In the genomic region with DNA sequence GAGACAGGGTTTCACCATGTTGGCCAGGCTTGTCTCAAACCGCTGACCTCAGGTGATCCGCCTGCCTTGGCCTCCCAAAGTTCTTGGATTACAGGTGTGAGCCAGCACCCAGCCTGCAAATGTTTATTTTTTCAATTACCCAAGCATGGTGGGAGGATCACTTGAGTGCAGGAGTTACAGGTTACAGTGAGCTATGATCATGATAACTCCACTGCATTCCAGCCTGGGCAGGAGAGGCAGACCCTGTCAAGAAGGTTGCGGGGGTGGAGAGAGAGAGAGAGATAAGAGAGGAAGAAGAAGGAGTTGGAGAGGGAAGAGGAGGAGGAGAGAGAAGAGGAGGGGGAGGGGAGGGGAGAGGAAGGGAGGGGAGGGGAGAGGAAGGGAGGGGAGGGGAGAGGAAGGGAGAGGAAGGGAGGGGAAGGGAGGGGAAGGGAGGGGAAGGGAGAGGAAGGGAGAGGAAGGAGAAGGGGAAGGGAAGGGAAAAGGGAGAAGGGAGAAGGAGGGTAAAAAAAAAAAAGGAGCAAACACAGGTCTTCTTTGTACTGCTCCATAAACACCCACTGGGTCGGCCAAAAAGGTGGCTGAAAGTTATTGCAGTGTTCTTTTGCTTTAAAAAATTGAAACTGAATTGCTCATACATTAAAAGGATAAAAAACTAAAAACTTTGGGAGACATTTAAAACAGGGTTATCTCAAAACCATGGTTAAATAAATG, we compare ENCODE assay signal across 1 cellular context.
TF ChIP-seq lines count a peak whose summit lies in the region.

No MANE protein-coding gene starts in this region.

TF ChIP-seq in HEK293, 187 proteins besides CTCF, POLR2A, EP300 and RAD21 (continued from another document):
- TF ChIP-seq PBX3 (CRISPR knock-in tag; IDR thresholded peaks at IDR 0.05) (no peak), SCRT2 (tag by site-specific recombination; IDR thresholded peaks at IDR 0.05) (0 out of 2 replicates have a peak, but pooled peaks have one; percentile 19), KLF17 (tag by site-specific recombination; IDR thresholded peaks at IDR 0.05) (peak; percentile 91), ZNF292 (tag by site-specific recombination; IDR thresholded peaks at IDR 0.05; ENCODE audit: borderline replicate concordance, low read depth) (no peak), ZNF416 (tag by site-specific recombination; IDR thresholded peaks at IDR 0.05) (no peak), WT1 (tag by site-specific recombination; IDR thresholded peaks at IDR 0.05) (peak; percentile 57; the same call in 1 of the 2 replicates), ZNF280C (tag by site-specific recombination; IDR thresholded peaks at IDR 0.05) (no peak), TRIM28 (IDR thresholded peaks at IDR 0.05; ENCODE audit: borderline replicate concordance, low read length) (no peak), ZNF664 (tag by site-specific recombination; IDR thresholded peaks at IDR 0.05) (no peak), ZNF792 (tag by site-specific recombination; IDR thresholded peaks at IDR 0.05) (no peak), YY2 (tag by site-specific recombination; IDR thresholded peaks at IDR 0.05) (no peak), ZNF302 (tag by site-specific recombination; IDR thresholded peaks at IDR 0.05; ENCODE audit: low read depth) (no peak), ZNF184 (tag by site-specific recombination; IDR thresholded peaks at IDR 0.05) (no peak), MZF1 (tag by site-specific recombination; IDR thresholded peaks at IDR 0.05; ENCODE audit: borderline replicate concordance) (no peak), ZFHX2 (tag by site-specific recombination; conservative IDR thresholded peaks at IDR 0.05) (peak; percentile 67), ZNF214 (tag by site-specific recombination; IDR thresholded peaks at IDR 0.05; ENCODE audit: borderline replicate concordance) (no peak), GLIS1 (tag by site-specific recombination; IDR thresholded peaks at IDR 0.05) (no peak), GLI4 (tag by site-specific recombination; IDR thresholded peaks at IDR 0.05) (no peak), ZNF571 (tag by site-specific recombination; IDR thresholded peaks at IDR 0.05) (no peak), ZFP41 (tag by site-specific recombination; IDR thresholded peaks at IDR 0.05; ENCODE audit: borderline replicate concordance) (no peak)
- TF ChIP-seq, protein P1, sequence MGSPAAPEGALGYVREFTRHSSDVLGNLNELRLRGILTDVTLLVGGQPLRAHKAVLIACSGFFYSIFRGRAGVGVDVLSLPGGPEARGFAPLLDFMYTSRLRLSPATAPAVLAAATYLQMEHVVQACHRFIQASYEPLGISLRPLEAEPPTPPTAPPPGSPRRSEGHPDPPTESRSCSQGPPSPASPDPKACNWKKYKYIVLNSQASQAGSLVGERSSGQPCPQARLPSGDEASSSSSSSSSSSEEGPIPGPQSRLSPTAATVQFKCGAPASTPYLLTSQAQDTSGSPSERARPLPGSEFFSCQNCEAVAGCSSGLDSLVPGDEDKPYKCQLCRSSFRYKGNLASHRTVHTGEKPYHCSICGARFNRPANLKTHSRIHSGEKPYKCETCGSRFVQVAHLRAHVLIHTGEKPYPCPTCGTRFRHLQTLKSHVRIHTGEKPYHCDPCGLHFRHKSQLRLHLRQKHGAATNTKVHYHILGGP (tag by site-specific recombination; IDR thresholded peaks at IDR 0.05) = no peak
